ENCODE assay signal across 8 cellular contexts in genomic region chr4:146243141-146243882, GRCh38. TPM values are rescaled to one million over a fixed set of nuclear protein-coding genes. Genes with fewer than 3 reads are reported as not detected.
DNase-seq lines count a peak whose midpoint lies in the region; ATAC-seq and TF ChIP-seq lines count a peak whose summit lies in the region.

No MANE protein-coding gene starts in this region.

- intact Hi-C loops in PC-3 (cut with micrococcal nuclease): no loop called here

- no peak overlapping the region for H2AFZ ChIP-seq in PC-3 (ENCODE audit: low read length)

- BruUV-seq in PC-3 (replicated peaks; lab: Mats Ljungman, UMichigan): no TSS peak

- H3K9me2 ChIP-seq in PC-3 (replicated peaks; ENCODE audit: low read length): no peaks in the 10 kb centered on the region

- TF ChIP-seq CTCF in PC-3 (conservative IDR thresholded peaks at IDR 0.05; ENCODE audit: low read depth, low read length): peak; percentile 78

- CTCF ChIA-PET in PC-3 (lab: Charles Lee): no interaction called here

- no peak overlapping the region; the same call in 1 of the 2 replicates for H3K4me2 ChIP-seq in PC-3 (ENCODE audit: low read length)

- no peaks in the 10 kb centered on the region for H3K9me3 Mint-ChIP-seq in immature natural killer cell
- no peaks in the 10 kb centered on the region for H3K9me3 Mint-ChIP-seq in stimulated activated naive B cell treated with anti-CD40 and anti-IgM and Interleukin-4, amounts not matched to agents 10 μg/mL and 1 μg/mL and 100 μg/mL, for 72 hours

- H3K27me3 Mint-ChIP-seq in immature natural killer cell (ENCODE audit: low read depth in 3 of 3): peaks cover 2 to 8% (median 4%) of the 10 kb centered on the region in 3 donors
- peaks cover 7 to 12% of the 10 kb centered on the region in 2 donors for H3K27me3 Mint-ChIP-seq in stimulated activated naive B cell treated with anti-CD40 and anti-IgM and Interleukin-4, amounts not matched to agents 10 μg/mL and 1 μg/mL and 100 μg/mL, for 72 hours

- H3K4me3 ChIP-seq in PC-3 (ENCODE audit: low read length): no peak overlapping the region

- no peak overlapping the region for H3K4me3 Mint-ChIP-seq in immature natural killer cell
- peak overlapping the region; percentile 41 to 66 for H3K4me3 Mint-ChIP-seq in stimulated activated naive B cell treated with anti-CD40 and anti-IgM and Interleukin-4, amounts not matched to agents 10 μg/mL and 1 μg/mL and 100 μg/mL, for 72 hours

- DNase-seq in PC-3 (peak; percentile 21), immature natural killer cell (peak in 2 of 3 donors; percentile 9 to 18), NCI-H2107 treated with DMSO at 0.1 percent for 48 hours (lab: John Stamatoyannopoulos, UW; ENCODE audit: unreplicated experiment) (no peak), NCI-H1092 treated with DMSO at 0.1 percent for 48 hours (lab: John Stamatoyannopoulos, UW) (no peak)
- peak; percentile 34 for DNase-seq in activated gamma-delta T cell treated with anti-CD3 and anti-CD28 coated beads, Interleukin-2, amount 50 U/mL, for 16 hours (ENCODE audit: low read depth)
- DNase-seq in stimulated activated naive B cell treated with anti-CD40 and anti-IgM and Interleukin-4, amounts not matched to agents 10 μg/mL and 1 μg/mL and 100 μg/mL, for 72 hours: peak; percentile 76

- H3K27me3 ChIP-seq in PC-3 (ENCODE audit: low read length): no peaks in the 10 kb centered on the region

- no peaks in the 10 kb centered on the region for H4K20me1 ChIP-seq in PC-3 (ENCODE audit: low read length)

- H3K79me2 ChIP-seq in PC-3 (ENCODE audit: low read length): no peaks in the 10 kb centered on the region

- H3K4me1 ChIP-seq in PC-3 (ENCODE audit: insufficient read depth, low read length): peaks cover 26% of the 10 kb centered on the region

- H3K36me3 Mint-ChIP-seq in immature natural killer cell: no peaks in the 10 kb centered on the region
- H3K36me3 Mint-ChIP-seq in stimulated activated naive B cell treated with anti-CD40 and anti-IgM and Interleukin-4, amounts not matched to agents 10 μg/mL and 1 μg/mL and 100 μg/mL, for 72 hours: no peaks in the 10 kb centered on the region

- ATAC-seq in GM18502 (IDR thresholded peaks at IDR 0.05; ENCODE audit: poor library complexity, unreplicated experiment) (peak; percentile 87), HG02678 (IDR thresholded peaks at IDR 0.05; ENCODE audit: unreplicated experiment) (peak; percentile 51), PC-3 (no peak)
- peak; percentile 82 to 87 for ATAC-seq in stimulated activated naive B cell treated with anti-CD40 and anti-IgM and Interleukin-4, amounts not matched to agents 10 μg/mL and 1 μg/mL and 100 μg/mL, for 72 hours (replicated peaks)

- H3K27ac ChIP-seq in PC-3 (ENCODE audit: low read length): no peak overlapping the region

- H3K36me3 ChIP-seq in PC-3 (ENCODE audit: low read depth, low read length): no peaks in the 10 kb centered on the region

- no peaks in the 10 kb centered on the region for H3K9me3 ChIP-seq in PC-3 (ENCODE audit: low read length)

- POLR2A ChIA-PET in PC-3 (lab: Charles Lee; ENCODE audit: unreplicated experiment): no interaction called here

- no peak overlapping the region for H3K9ac ChIP-seq in PC-3 (ENCODE audit: low read length)

- no peak overlapping the region for H3K27ac Mint-ChIP-seq in immature natural killer cell
- H3K27ac Mint-ChIP-seq in stimulated activated naive B cell treated with anti-CD40 and anti-IgM and Interleukin-4, amounts not matched to agents 10 μg/mL and 1 μg/mL and 100 μg/mL, for 72 hours: peak overlapping the region; percentile 7

- H3F3A ChIP-seq in PC-3 (ENCODE audit: low read length, unreplicated experiment): peaks cover 4% of the 10 kb centered on the region

- peaks cover 0 to 4% of the 10 kb centered on the region in 2 donors for H3K4me1 Mint-ChIP-seq in immature natural killer cell
- peaks cover 18 to 30% of the 10 kb centered on the region in 2 donors for H3K4me1 Mint-ChIP-seq in stimulated activated naive B cell treated with anti-CD40 and anti-IgM and Interleukin-4, amounts not matched to agents 10 μg/mL and 1 μg/mL and 100 μg/mL, for 72 hours

RNA-seq across cellular contexts. Expression of gene REELD1, which starts 29.0 kb away (rescaled TPM):
- total RNA-seq in PC-3 (2014; rRNA removed): not detected in 2 replicates
- polyA plus RNA-seq in immature natural killer cell: not detected

Comparison
In these comparisons a context has a peak if more than half of its experiments do, and no peak if none do; other contexts are left out.
1. DNase-seq: peak in PC-3 (single experiment), activated gamma-delta T cell treated with anti-CD3 and anti-CD28 coated beads, Interleukin-2, amount 50 U/mL, for 16 hours (single experiment), immature natural killer cell (2 of 3) and stimulated activated naive B cell treated with anti-CD40 and anti-IgM and Interleukin-4, amounts not matched to agents 10 μg/mL and 1 μg/mL and 100 μg/mL, for 72 hours (single experiment); none in NCI-H2107 treated with DMSO at 0.1 percent for 48 hours (single experiment) and NCI-H1092 treated with DMSO at 0.1 percent for 48 hours (single experiment).
2. H3K4me3 Mint-ChIP-seq: peak in stimulated activated naive B cell treated with anti-CD40 and anti-IgM and Interleukin-4, amounts not matched to agents 10 μg/mL and 1 μg/mL and 100 μg/mL, for 72 hours (2 of 2); none in immature natural killer cell (0 of 5).